ENCODE assay signal across 21 cellular contexts in the genomic region with DNA sequence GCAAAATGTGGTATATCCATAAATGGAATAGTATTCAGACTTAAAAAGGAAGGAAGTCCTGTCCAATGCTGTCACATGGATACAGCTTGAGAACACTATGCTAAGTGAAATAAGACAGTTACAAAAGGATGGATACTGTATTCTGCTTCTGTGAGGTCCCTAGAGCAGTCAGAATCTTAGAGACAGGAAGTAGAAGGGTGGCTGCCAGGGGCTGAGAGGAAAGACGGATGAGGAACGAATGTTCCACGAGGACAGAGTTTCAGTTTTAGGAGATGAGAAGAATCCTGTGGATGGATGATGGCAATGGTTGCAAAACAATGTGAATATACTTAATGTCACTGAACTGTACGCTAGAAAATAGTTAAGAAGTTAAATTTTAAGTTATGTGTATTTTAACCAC. TPM values are rescaled to one million over a fixed set of nuclear protein-coding genes. Genes with fewer than 3 reads are reported as not detected.
A peak's percentile ranks its signal among the peaks of the same experiment; 100 is the strongest.
DNase-seq lines count a peak whose midpoint lies in the region; ATAC-seq and FAIRE-seq lines count a peak whose summit lies in the region.
"Had no signal": no experiment of that assay in that cellular context is flagged by ENCODE, and none has a peak within 500 bp of the region (broad histone marks: within the 10 kb centered on the region; RNA-seq: fewer than 3 reads in every experiment).

No MANE protein-coding gene starts in this region.

- POLR2A ChIA-PET in activated CD4-positive, alpha-beta memory T cell treated with anti-CD3 and anti-CD28 coated beads for 36 hours (lab: Charles Lee), result interaction anchor here (2.1 kb wide), 1 partner anchor 103 kb away, joined by 12 read pairs; no protein-coding TSS in a partner anchor
- POLR2A ChIA-PET in naive thymus-derived CD8-positive, alpha-beta T cell (lab: Charles Lee), result interaction anchor here (1.0 to 9.0 kb wide), 4 partner anchors 13 to 34 kb away, joined by 3 to 350 read pairs (median 16); no protein-coding TSS in a partner anchor

- H3K4me1 Mint-ChIP-seq in activated CD8-positive, alpha-beta memory T cell treated with anti-CD3 and anti-CD28 coated beads, Interleukin-2, amount 10 ng/mL, durations not matched to agents 7 days and 5 days, result peaks cover 52% of the 10 kb centered on the region
- H3K4me1 Mint-ChIP-seq in activated CD4-positive, alpha-beta memory T cell treated with anti-CD3 and anti-CD28 coated beads for 36 hours (ENCODE audit: low read depth), result peaks cover 56% of the 10 kb centered on the region
- peaks cover 46 to 77% (median 68%) of the 10 kb centered on the region in 4 donors for H3K4me1 Mint-ChIP-seq in naive thymus-derived CD8-positive, alpha-beta T cell

- H3K27me3 Mint-ChIP-seq in activated CD8-positive, alpha-beta memory T cell treated with anti-CD3 and anti-CD28 coated beads, Interleukin-2, amount 10 ng/mL, durations not matched to agents 7 days and 5 days, result no peaks in the 10 kb centered on the region
- H3K27me3 Mint-ChIP-seq in activated CD4-positive, alpha-beta memory T cell treated with anti-CD3 and anti-CD28 coated beads for 36 hours, result no peaks in the 10 kb centered on the region
- peaks cover 0 to 5% (median 0%) of the 10 kb centered on the region in 5 donors for H3K27me3 Mint-ChIP-seq in naive thymus-derived CD8-positive, alpha-beta T cell

- peak overlapping the region; percentile 73 for H3K27ac Mint-ChIP-seq in activated CD8-positive, alpha-beta memory T cell treated with anti-CD3 and anti-CD28 coated beads, Interleukin-2, amount 10 ng/mL, durations not matched to agents 7 days and 5 days
- peak overlapping the region; percentile 73 for H3K27ac Mint-ChIP-seq in activated CD4-positive, alpha-beta memory T cell treated with anti-CD3 and anti-CD28 coated beads for 36 hours
- H3K27ac Mint-ChIP-seq in naive thymus-derived CD8-positive, alpha-beta T cell, result peak overlapping the region; percentile 24 to 93 (median 86)
- H3K27ac Mint-ChIP-seq: type B pancreatic cell had no signal

- intact Hi-C loops in activated CD4-positive, alpha-beta memory T cell treated with anti-CD3 and anti-CD28 coated beads for 36 hours (cut with micrococcal nuclease), result no loop called here

- no peaks in the 10 kb centered on the region for H3K9me3 Mint-ChIP-seq in activated CD8-positive, alpha-beta memory T cell treated with anti-CD3 and anti-CD28 coated beads, Interleukin-2, amount 10 ng/mL, durations not matched to agents 7 days and 5 days (ENCODE audit: low read depth)
- H3K9me3 Mint-ChIP-seq in activated CD4-positive, alpha-beta memory T cell treated with anti-CD3 and anti-CD28 coated beads for 36 hours, result no peaks in the 10 kb centered on the region
- H3K9me3 Mint-ChIP-seq in naive thymus-derived CD8-positive, alpha-beta T cell, result no peaks in the 10 kb centered on the region
- H3K9me3 Mint-ChIP-seq: type B pancreatic cell had no signal

- CTCF ChIA-PET in activated CD8-positive, alpha-beta memory T cell treated with anti-CD3 and anti-CD28 coated beads, Interleukin-2, amount 10 ng/mL, durations not matched to agents 7 days and 5 days (lab: Charles Lee), result interaction anchor here (0.7 to 7.1 kb wide), 9 partner anchors 13 to 489 kb away, joined by 3 to 56 read pairs (median 5); no protein-coding TSS in a partner anchor
- CTCF ChIA-PET in activated CD4-positive, alpha-beta memory T cell treated with anti-CD3 and anti-CD28 coated beads for 36 hours (lab: Charles Lee), result interaction anchor here (0.8 to 2.1 kb wide), 6 partner anchors 10 to 131 kb away, joined by 3 to 12 read pairs (median 4); no protein-coding TSS in a partner anchor

- DNase-seq in activated CD8-positive, alpha-beta memory T cell treated with anti-CD3 and anti-CD28 coated beads, Interleukin-2, amount 10 ng/mL, durations not matched to agents 7 days and 5 days, result no peak
- DNase-seq in activated CD8-positive, alpha-beta memory T cell treated with anti-CD3 and anti-CD28 coated beads for 24 hours, result no peak
- DNase-seq in GM19239 (ENCODE audit: insufficient read length, low spot score) (no peak), DMS53 (lab: John Stamatoyannopoulos, UW) (no peak), NCI-H1694 treated with DMSO at 0.1 percent for 48 hours (lab: John Stamatoyannopoulos, UW) (no peak)
- DNase-seq in activated CD4-positive, alpha-beta memory T cell treated with anti-CD3 and anti-CD28 coated beads for 36 hours, result no peak
- peak in 2 of 10 donors; percentile 38 to 47 for DNase-seq in naive thymus-derived CD8-positive, alpha-beta T cell
- DNase-seq in effector CD4-positive, alpha-beta T cell, result no peak
- DNase-seq: ACHN; amygdala; effector CD8-positive, alpha-beta T cell; EL; glutamatergic neuron; left lung; NCI-H2029; NCI-H446; nucleus accumbens; retina had no signal

- peak; percentile 42 for FAIRE-seq in GM19239 (lab: Jason Lieb, UNC)
- FAIRE-seq: H54 had no signal

- H3K36me3 Mint-ChIP-seq in activated CD8-positive, alpha-beta memory T cell treated with anti-CD3 and anti-CD28 coated beads, Interleukin-2, amount 10 ng/mL, durations not matched to agents 7 days and 5 days, result peaks cover 39% of the 10 kb centered on the region
- H3K36me3 Mint-ChIP-seq in activated CD4-positive, alpha-beta memory T cell treated with anti-CD3 and anti-CD28 coated beads for 36 hours, result peaks cover 20% of the 10 kb centered on the region
- H3K36me3 Mint-ChIP-seq in naive thymus-derived CD8-positive, alpha-beta T cell, result peaks cover 0 to 19% (median 2%) of the 10 kb centered on the region in 3 donors
- H3K36me3 Mint-ChIP-seq: type B pancreatic cell had no signal

- peak overlapping the region; percentile 67 for H3K4me3 Mint-ChIP-seq in activated CD8-positive, alpha-beta memory T cell treated with anti-CD3 and anti-CD28 coated beads, Interleukin-2, amount 10 ng/mL, durations not matched to agents 7 days and 5 days
- peak overlapping the region; percentile 66 for H3K4me3 Mint-ChIP-seq in activated CD4-positive, alpha-beta memory T cell treated with anti-CD3 and anti-CD28 coated beads for 36 hours
- peak overlapping the region; percentile 69 to 90 (median 82) for H3K4me3 Mint-ChIP-seq in naive thymus-derived CD8-positive, alpha-beta T cell
- H3K4me3 Mint-ChIP-seq: type B pancreatic cell had no signal

- ATAC-seq in activated CD8-positive, alpha-beta memory T cell treated with anti-CD3 and anti-CD28 coated beads, Interleukin-2, amount 10 ng/mL, durations not matched to agents 7 days and 5 days, result no peak
- peak; percentile 7 to 18 for ATAC-seq in naive thymus-derived CD8-positive, alpha-beta T cell
- ATAC-seq: left lung had no signal

RNA-seq across cellular contexts. Expression of a gene that starts 3.8 kb away (rescaled TPM):
- 10 to 100 TPM; 51.0 to 58.7 TPM for total RNA-seq in activated CD8-positive, alpha-beta memory T cell treated with anti-CD3 and anti-CD28 coated beads, Interleukin-2, amount 10 ng/mL, durations not matched to agents 7 days and 5 days
- total RNA-seq in activated CD4-positive, alpha-beta memory T cell treated with anti-CD3 and anti-CD28 coated beads for 36 hours, result 10 to 100 TPM; 44.3 to 45.2 TPM
- total RNA-seq in naive thymus-derived CD8-positive, alpha-beta T cell, result 10 to 100 TPM; 59.3 to 60.0 TPM
- polyA plus RNA-seq in naive thymus-derived CD8-positive, alpha-beta T cell, result 10 to 100 TPM; 30.9 to 51.6 (median 37.6) TPM
- total RNA-seq: RPMI7951 had no signal
